Comparison of ENCODE assay signal across 18 cellular contexts in genomic region chr3:127162947-127163645, GRCh38. TPM values are rescaled to one million over a fixed set of nuclear protein-coding genes. Genes with fewer than 3 reads are reported as not detected.
DNase-seq lines count a peak whose midpoint lies in the region; TF ChIP-seq lines count a peak whose summit lies in the region.
"Had no signal": no experiment of that assay in that cellular context is flagged by ENCODE, and none has a peak within 500 bp of the region (broad histone marks: within the 10 kb centered on the region; RNA-seq: fewer than 3 reads in every experiment).

No MANE protein-coding gene starts in this region.

- TF ChIP-seq EP300 in esophagus muscularis mucosa (IDR thresholded peaks at IDR 0.05) (no peak), tibial nerve (IDR thresholded peaks at IDR 0.05) (no peak)

- no peak overlapping the region for H3K9ac ChIP-seq in mammary epithelial cell (ENCODE audit: insufficient read depth, low read length)
- H3K9ac ChIP-seq: parathyroid adenoma had no signal

- no peaks in the 10 kb centered on the region for H3K9me3 ChIP-seq in mammary epithelial cell (replicated peaks; ENCODE audit: insufficient read depth, low read length)
- H3K9me3 ChIP-seq in esophagus muscularis mucosa = no peaks in the 10 kb centered on the region
- no peaks in the 10 kb centered on the region for H3K9me3 ChIP-seq in tibial nerve

- intact Hi-C loops in MCF 10A (cut with micrococcal nuclease) = no loop called here
- intact Hi-C loops in mammary epithelial cell (cut with micrococcal nuclease) = no loop called here
- intact Hi-C loops in esophagus muscularis mucosa (cut with DNase I) = no loop called here

- DNase-seq in MCF 10A (ENCODE audit: unreplicated experiment) = peak; percentile 17
- no peak for DNase-seq in mammary epithelial cell
- peak; percentile 16 for DNase-seq in OCI-M1 (lab: John Stamatoyannopoulos, UW)
- peak; percentile 84 for DNase-seq in iPS-NIHi7 (ENCODE audit: extremely low spot score)
- DNase-seq in stimulated activated CD4-positive, alpha-beta T cell treated with anti-CD3 and anti-CD28 coated beads, Interleukin-2, amount 100 ng/mL, for 24 hours = no peak
- no peak for DNase-seq in esophagus muscularis mucosa (ENCODE audit: extremely low spot score)
- no peak for DNase-seq in tibial nerve (ENCODE audit: low spot score in 2 of 2)
- no peak for DNase-seq in stimulated activated CD8-positive, alpha-beta memory T cell treated with anti-CD3 and anti-CD28 coated beads, Interleukin-4, amount 100 ng/mL, for 48 hours
- DNase-seq: activated CD8-positive, alpha-beta memory T cell treated with anti-CD3 and anti-CD28 coated beads for 24 hours; DMS53; NCI-H748 treated with DMSO at 0.1 percent for 48 hours had no signal

- H3K36me3 Mint-ChIP-seq in MCF 10A (ENCODE audit: insufficient read depth, unreplicated experiment) = no peaks in the 10 kb centered on the region
- H3K36me3 Mint-ChIP-seq: brain, IgD-negative memory B cell had no signal

- H3K9me3 Mint-ChIP-seq in MCF 10A (ENCODE audit: unreplicated experiment) = no peaks in the 10 kb centered on the region
- H3K9me3 Mint-ChIP-seq: IgD-negative memory B cell had no signal

- CTCF ChIA-PET in MCF 10A (lab: Yijun Ruan, JAX) = interaction anchor here (0.5 to 0.7 kb wide), 3 partner anchors 18 to 266 kb away, joined by 3 read pairs; no protein-coding TSS in a partner anchor
- CTCF ChIA-PET in mammary epithelial cell (lab: Charles Lee; ENCODE audit: low non-redundant PET) = no interaction called here

- H3K4me3 ChIP-seq in mammary epithelial cell (replicated peaks in 1 of 3; ENCODE audit: insufficient read depth in 1 of 3, low read depth in 2 of 3, low read length in 3 of 3) (no peak overlapping the region), esophagus muscularis mucosa (no peak overlapping the region), tibial nerve (no peak overlapping the region)

- no peak overlapping the region for H3K27ac Mint-ChIP-seq in MCF 10A (ENCODE audit: low read depth, unreplicated experiment)
- H3K27ac Mint-ChIP-seq: brain, IgD-negative memory B cell had no signal

- POLR2A ChIA-PET in MCF 10A (lab: Yijun Ruan, JAX) = no interaction called here

- no peaks in the 10 kb centered on the region for H3K79me2 ChIP-seq in mammary epithelial cell (ENCODE audit: insufficient read depth, low read length)
- H3K79me2 ChIP-seq: parathyroid adenoma had no signal

- H3K4me1 ChIP-seq in mammary epithelial cell (ENCODE audit: insufficient read depth, low read length) = no peaks in the 10 kb centered on the region
- H3K4me1 ChIP-seq in esophagus muscularis mucosa = no peaks in the 10 kb centered on the region
- H3K4me1 ChIP-seq in tibial nerve = no peaks in the 10 kb centered on the region
- H3K4me1 ChIP-seq: parathyroid adenoma had no signal

- H3K27me3 Mint-ChIP-seq in MCF 10A (ENCODE audit: insufficient read depth, unreplicated experiment) = peaks cover 19% of the 10 kb centered on the region

- dilution Hi-C loops in mammary epithelial cell (cut with HindIII; ENCODE audit: low sequenced_read_pairs) = no loop called here

- H3K4me2 ChIP-seq in mammary epithelial cell (ENCODE audit: insufficient read depth, low read depth, low read length) = no peak overlapping the region

- in situ Hi-C loops in mammary epithelial cell (cut with MboI; ENCODE audit: low sequenced_read_pairs in 2 of 2) = no loop called here

- H3K27ac ChIP-seq in mammary epithelial cell (ENCODE audit: insufficient read depth, low read depth, low read length) = no peak overlapping the region
- H3K27ac ChIP-seq in esophagus muscularis mucosa (replicated peaks in 1 of 4) = no peak overlapping the region
- no peak overlapping the region for H3K27ac ChIP-seq in tibial nerve
- H3K27ac ChIP-seq: parathyroid adenoma had no signal

- H3K4me3 Mint-ChIP-seq in MCF 10A (ENCODE audit: unreplicated experiment) = no peak overlapping the region
- H3K4me3 Mint-ChIP-seq: IgD-negative memory B cell had no signal

- H3K27me3 ChIP-seq in mammary epithelial cell (ENCODE audit: insufficient read depth, low read length) = no peaks in the 10 kb centered on the region
- H3K27me3 ChIP-seq in esophagus muscularis mucosa = peaks cover 0 to 53% (median 0%) of the 10 kb centered on the region in 4 donors
- peaks cover 0 to 10% of the 10 kb centered on the region in 2 donors for H3K27me3 ChIP-seq in tibial nerve

- H3K4me1 Mint-ChIP-seq in MCF 10A (ENCODE audit: insufficient read depth, unreplicated experiment) = no peaks in the 10 kb centered on the region
- H3K4me1 Mint-ChIP-seq: IgD-negative memory B cell had no signal

- no peak overlapping the region for H2AFZ ChIP-seq in mammary epithelial cell (ENCODE audit: low read depth, low read length)
- H2AFZ ChIP-seq: parathyroid adenoma had no signal

- TF ChIP-seq CTCF in MCF 10A (IDR thresholded peaks at IDR 0.05; ENCODE audit: unreplicated experiment) (no peak), mammary epithelial cell (conservative IDR thresholded peaks at IDR 0.05 in 1 of 2, IDR thresholded peaks at IDR 0.05 in 1 of 2; ENCODE audit: extremely low read depth in 1 of 2, insufficient read depth in 1 of 2, low read depth in 1 of 2, low read length in 2 of 2) (no peak), esophagus muscularis mucosa (IDR thresholded peaks at IDR 0.05) (no peak), tibial nerve (IDR thresholded peaks at IDR 0.05) (no peak)

- 24% methylated on average over 14 of the region's 15 CpGs for WGBS in mammary epithelial cell (ENCODE audit: low coverage, missing lambda C conversion rate)
- 44% methylated on average over 15 of the region's 15 CpGs for WGBS in esophagus muscularis mucosa
- 36 to 44% methylated on average over 15 of the region's 15 CpGs for WGBS in tibial nerve, 2 donors

- no peaks in the 10 kb centered on the region for H3K36me3 ChIP-seq in mammary epithelial cell (ENCODE audit: insufficient read depth, low read length)
- no peaks in the 10 kb centered on the region for H3K36me3 ChIP-seq in esophagus muscularis mucosa
- H3K36me3 ChIP-seq in tibial nerve = no peaks in the 10 kb centered on the region

- no TSS peak for BruUV-seq in MCF 10A (replicated peaks; lab: Mats Ljungman, UMichigan)
- no TSS peak for BruUV-seq in mammary epithelial cell (replicated peaks; lab: Mats Ljungman, UMichigan)

- no peak for TF ChIP-seq POLR2A in esophagus muscularis mucosa (IDR thresholded peaks at IDR 0.05; ENCODE audit: low read depth)
- TF ChIP-seq POLR2A in tibial nerve (IDR thresholded peaks at IDR 0.05) = no peak

- peaks cover 2% of the 10 kb centered on the region for H4K20me1 ChIP-seq in mammary epithelial cell (ENCODE audit: insufficient read depth, low read length)

RNA-seq across cellular contexts. Expression of gene PRR23E, which starts 29.8 kb away (rescaled TPM):
- total RNA-seq in MCF 10A (2022) = not detected in 2 replicates
- not detected for total RNA-seq in mammary epithelial cell
- polyA plus RNA-seq in mammary epithelial cell = not detected
- polyA minus RNA-seq in mammary epithelial cell = not detected
- not detected for total RNA-seq in esophagus muscularis mucosa
- not detected for total RNA-seq in tibial nerve
- total RNA-seq: frontal cortex, mononuclear cell, Right ventricle myocardium inferior, temporal lobe had no signal
- polyA plus RNA-seq: IgD-negative memory B cell had no signal

Comparison
In these comparisons a context has a peak if more than half of its experiments do, and no peak if none do; other contexts are left out.
1. DNase-seq: peak in MCF 10A (single experiment), OCI-M1 (single experiment) and iPS-NIHi7 (single experiment); none in mammary epithelial cell (single experiment), stimulated activated CD4-positive, alpha-beta T cell treated with anti-CD3 and anti-CD28 coated beads, Interleukin-2, amount 100 ng/mL, for 24 hours (0 of 2), esophagus muscularis mucosa (single experiment), tibial nerve (0 of 2) and stimulated activated CD8-positive, alpha-beta memory T cell treated with anti-CD3 and anti-CD28 coated beads, Interleukin-4, amount 100 ng/mL, for 48 hours (single experiment).